29 cellular contexts compared by ENCODE assay signal in genomic region chr15:39914977-39915376, GRCh38.
"Had no signal": no experiment of that assay in that cellular context is flagged by ENCODE, and none has a peak within 500 bp of the region (broad histone marks: within the 10 kb centered on the region; RNA-seq: fewer than 3 reads in every experiment).

No MANE protein-coding gene starts in this region.

- H3K4me1 ChIP-seq: psoas muscle, uterus had no signal

- DNase-seq: dorsolateral prefrontal cortex; effector CD8-positive, alpha-beta T cell; endodermal cell; foreskin fibroblast; glutamatergic neuron; heart right ventricle; hippocampal formation; immature natural killer cell; islet precursor cell; left ventricle myocardium superior; lower lobe of right lung; natural killer cell; occipital lobe; ovary; posterior cingulate gyrus; psoas muscle; right cardiac atrium; small intestine; stimulated activated CD4-positive, alpha-beta T cell treated with anti-CD3 and anti-CD28 coated beads, Interleukin-15, amount 100 ng/mL, for 24 hours; stimulated activated CD4-positive, alpha-beta T cell treated with anti-CD3 and anti-CD28 coated beads, Interleukin-2, amount 100 ng/mL, for 48 hours; stimulated activated CD8-positive, alpha-beta memory T cell treated with anti-CD3 and anti-CD28 coated beads, Interleukin-4, amount 100 ng/mL, for 48 hours; stimulated activated naive CD4-positive, alpha-beta T cell; stimulated activated naive CD8-positive, alpha-beta T cell treated with anti-CD3 and anti-CD28 coated beads, Interleukin-15, amount 100 ng/mL, for 72 hours; transverse colon; upper lobe of right lung; uterus had no signal

- H3K4me3 Mint-ChIP-seq: endodermal cell; immature natural killer cell; natural killer cell; stimulated activated naive CD8-positive, alpha-beta T cell treated with anti-CD3 and anti-CD28 coated beads, Interleukin-15, amount 100 ng/mL, for 72 hours had no signal

- H3K27ac ChIP-seq: dorsolateral prefrontal cortex, epithelial cell of prostate, heart right ventricle, lower lobe of right lung, ovary, psoas muscle, suprapubic skin, transverse colon, upper lobe of right lung, uterus had no signal

- H3K9me3 Mint-ChIP-seq: immature natural killer cell; natural killer cell; stimulated activated naive CD8-positive, alpha-beta T cell treated with anti-CD3 and anti-CD28 coated beads, Interleukin-15, amount 100 ng/mL, for 72 hours had no signal

- H3K36me3 Mint-ChIP-seq: immature natural killer cell, natural killer cell had no signal

- H3K36me3 ChIP-seq: heart right ventricle, lower lobe of right lung, ovary, suprapubic skin, transverse colon, upper lobe of right lung, uterus had no signal

- ATAC-seq: esophagus mucosa; heart right ventricle; left ventricle myocardium superior; lower lobe of right lung; natural killer cell; psoas muscle; right cardiac atrium; stimulated activated naive CD8-positive, alpha-beta T cell treated with anti-CD3 and anti-CD28 coated beads, Interleukin-15, amount 100 ng/mL, for 72 hours; upper lobe of right lung had no signal

- H3K27me3 ChIP-seq: dorsolateral prefrontal cortex, ovary, uterus had no signal

- H3K9me3 ChIP-seq: lower lobe of right lung, ovary, psoas muscle, suprapubic skin, transverse colon, upper lobe of right lung, uterus had no signal

- H3K4me1 Mint-ChIP-seq: natural killer cell had no signal

- H3K27ac Mint-ChIP-seq: endodermal cell; immature natural killer cell; natural killer cell; stimulated activated naive CD8-positive, alpha-beta T cell treated with anti-CD3 and anti-CD28 coated beads, Interleukin-15, amount 100 ng/mL, for 72 hours had no signal

- H3K4me3 ChIP-seq: dorsolateral prefrontal cortex, heart right ventricle, lower lobe of right lung, ovary, psoas muscle, suprapubic skin, transverse colon, upper lobe of right lung, uterus had no signal
